8 cellular contexts compared by ENCODE assay signal in the genomic region with DNA sequence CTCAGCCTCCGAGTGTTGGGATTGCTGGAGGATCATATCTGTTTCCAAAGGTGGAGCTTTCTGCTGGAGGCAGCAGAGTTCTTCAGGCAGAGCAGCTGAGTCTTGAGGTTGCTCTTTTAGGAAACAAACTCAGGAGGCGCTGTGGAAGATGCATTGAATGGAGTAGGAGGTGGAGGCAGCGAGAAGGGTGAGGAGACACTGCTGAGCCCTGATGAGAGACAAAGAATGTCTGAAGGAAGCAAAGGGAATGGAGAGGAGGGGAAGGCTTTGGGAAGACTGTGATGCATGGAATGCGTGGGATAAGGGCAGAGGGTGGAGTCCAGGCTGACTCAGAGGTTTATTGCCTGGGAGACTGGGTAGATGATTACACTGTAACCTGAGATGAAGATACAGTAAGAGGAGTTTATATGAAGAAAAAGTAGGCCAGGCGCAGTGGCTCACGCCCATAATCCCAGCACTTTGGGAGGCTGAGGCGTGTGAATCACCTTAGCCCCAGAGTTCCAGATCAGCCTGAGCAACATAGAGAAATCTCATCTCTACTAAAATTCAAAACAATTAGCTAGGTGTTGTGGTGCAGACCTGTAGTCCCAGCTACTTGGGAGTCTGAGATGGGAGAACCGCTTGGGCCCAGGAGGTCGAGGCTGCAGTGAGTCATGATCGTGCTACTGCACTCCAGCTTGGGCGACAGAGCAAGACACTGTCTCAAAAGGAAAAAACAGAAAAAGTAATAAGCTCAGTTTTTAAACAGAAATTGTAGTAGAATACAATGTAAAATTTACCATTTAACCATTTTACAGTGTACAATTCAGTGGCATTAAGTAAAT. TPM values are rescaled to one million over a fixed set of nuclear protein-coding genes. Genes with fewer than 3 reads are reported as not detected.
DNase-seq lines count a peak whose midpoint lies in the region; ATAC-seq and TF ChIP-seq lines count a peak whose summit lies in the region.

No MANE protein-coding gene starts in this region.

- H3K9me3 ChIP-seq in HEK293 (ENCODE audit: control insufficient read depth, insufficient read depth, low read depth, low read length) = no peaks in the 10 kb centered on the region
- H3K9me3 ChIP-seq in NT2/D1 (ENCODE audit: insufficient read depth, low read length) = peaks cover 5% of the 10 kb centered on the region; the same call in 1 of the 2 replicates
- H3K9me3 ChIP-seq in ovary = no peaks in the 10 kb centered on the region

- TF ChIP-seq CTCF in HEK293 (tag by site-specific recombination; IDR thresholded peaks at IDR 0.05) (peak; percentile 87), epithelial cell of esophagus (IDR thresholded peaks at IDR 0.05; ENCODE audit: insufficient read depth, low read depth, low read length, missing control alignments) (peak; percentile 35), ovary (IDR thresholded peaks at IDR 0.05) (no peak)

- H3K27ac ChIP-seq in HEK293 (ENCODE audit: extremely low read depth, low read depth, low read length) (peak overlapping the region; percentile 60), ovary (peak overlapping the region in 1 of 2 donors; percentile 47)

- H3K36me3 ChIP-seq in HEK293 (ENCODE audit: control insufficient read depth in 2 of 2, insufficient read depth in 1 of 2, low read length in 2 of 2) = no peaks in the 10 kb centered on the region
- no peaks in the 10 kb centered on the region for H3K36me3 ChIP-seq in NT2/D1 (ENCODE audit: insufficient read depth, insufficient read length, low read length)
- H3K36me3 ChIP-seq in ovary = no peaks in the 10 kb centered on the region

- no peaks in the 10 kb centered on the region for H3K9me3 Mint-ChIP-seq in activated CD4-positive, alpha-beta T cell treated with anti-CD3 and anti-CD28 coated beads, Interleukin-2, amount 10 ng/mL, durations not matched to agents 7 days and 5 days

- peak overlapping the region; percentile 24 for H3K4me3 ChIP-seq in HEK293 (ENCODE audit: low read depth, low read length)
- no peak overlapping the region for H3K4me3 ChIP-seq in NT2/D1 (ENCODE audit: insufficient read length, low read depth)
- no peak overlapping the region for H3K4me3 ChIP-seq in epithelial cell of esophagus (ENCODE audit: low read length)
- no peak overlapping the region for H3K4me3 ChIP-seq in ovary

- no peaks in the 10 kb centered on the region for H3K27me3 ChIP-seq in NT2/D1 (ENCODE audit: insufficient read depth, insufficient read length)
- H3K27me3 ChIP-seq in ovary = no peaks in the 10 kb centered on the region

- peak; percentile 87 for DNase-seq in NT2/D1 (ENCODE audit: low read depth, low spot score)
- peak; percentile 98 for DNase-seq in epithelial cell of esophagus (ENCODE audit: low read depth)
- peak in 4 of 5 donors; percentile 56 to 70 (median 63) for DNase-seq in ovary
- DNase-seq in activated CD4-positive, alpha-beta T cell treated with anti-CD3 and anti-CD28 coated beads, Interleukin-2, amount 10 ng/mL, durations not matched to agents 7 days and 5 days = no peak
- DNase-seq in SKM-1 (lab: John Stamatoyannopoulos, UW; ENCODE audit: unreplicated experiment) = no peak
- DNase-seq in cerebellum (ENCODE audit: low spot score) = no peak

- CTCF ChIA-PET in HEK293 (lab: Yijun Ruan, JAX) = interaction anchor here (0.6 to 2.5 kb wide), 15 partner anchors 10 to 96 kb away, joined by 3 to 16 read pairs (median 4); partner anchors contain the start of genes KCTD13 and TMEM219
- CTCF ChIA-PET in activated CD4-positive, alpha-beta T cell treated with anti-CD3 and anti-CD28 coated beads, Interleukin-2, amount 10 ng/mL, durations not matched to agents 7 days and 5 days (lab: Charles Lee) = interaction anchor here (0.6 kb wide), 1 partner anchor 193 kb away, joined by 3 read pairs; no protein-coding TSS in a partner anchor

- no peak for TF ChIP-seq EP300 in ovary (IDR thresholded peaks at IDR 0.05)

- 13 to 16% (median 15%) methylated on average over 11 of the region's 11 CpGs for WGBS in ovary, 3 donors

- H3K9ac ChIP-seq in NT2/D1 (ENCODE audit: insufficient read length, low read depth) = peak overlapping the region; percentile 38

- no peak for ATAC-seq in GM19328 (IDR thresholded peaks at IDR 0.05; ENCODE audit: unreplicated experiment)

- TF ChIP-seq POLR2A in ovary (IDR thresholded peaks at IDR 0.05) = no peak

- peaks cover 7% of the 10 kb centered on the region; the same call in 1 of the 2 replicates for H3K4me1 ChIP-seq in HEK293 (ENCODE audit: control insufficient read depth, insufficient read depth, low read length)
- no peaks in the 10 kb centered on the region for H3K4me1 ChIP-seq in NT2/D1 (ENCODE audit: insufficient read depth, insufficient read length)
- peaks cover 6% of the 10 kb centered on the region for H3K4me1 ChIP-seq in ovary (ENCODE audit: insufficient read depth)

- no peaks in the 10 kb centered on the region for H3K36me3 Mint-ChIP-seq in activated CD4-positive, alpha-beta T cell treated with anti-CD3 and anti-CD28 coated beads, Interleukin-2, amount 10 ng/mL, durations not matched to agents 7 days and 5 days (ENCODE audit: low read depth)

- no peak overlapping the region for H3K27ac Mint-ChIP-seq in activated CD4-positive, alpha-beta T cell treated with anti-CD3 and anti-CD28 coated beads, Interleukin-2, amount 10 ng/mL, durations not matched to agents 7 days and 5 days

- H3K27me3 Mint-ChIP-seq in activated CD4-positive, alpha-beta T cell treated with anti-CD3 and anti-CD28 coated beads, Interleukin-2, amount 10 ng/mL, durations not matched to agents 7 days and 5 days = peaks cover 4% of the 10 kb centered on the region

- no peak overlapping the region for H3K4me3 Mint-ChIP-seq in activated CD4-positive, alpha-beta T cell treated with anti-CD3 and anti-CD28 coated beads, Interleukin-2, amount 10 ng/mL, durations not matched to agents 7 days and 5 days

- H3K4me1 Mint-ChIP-seq in activated CD4-positive, alpha-beta T cell treated with anti-CD3 and anti-CD28 coated beads, Interleukin-2, amount 10 ng/mL, durations not matched to agents 7 days and 5 days = peaks cover 3% of the 10 kb centered on the region

- POLR2A ChIA-PET in HEK293 (lab: Yijun Ruan, JAX) = interaction anchor here (0.7 to 3.2 kb wide), 10 partner anchors 17 to 136 kb away, joined by 3 to 24 read pairs (median 4); partner anchors contain the start of genes HIRIP3, KCTD13, TAOK2 and TMEM219
- POLR2A ChIA-PET in activated CD4-positive, alpha-beta T cell treated with anti-CD3 and anti-CD28 coated beads, Interleukin-2, amount 10 ng/mL, durations not matched to agents 7 days and 5 days (lab: Charles Lee) = interaction anchor here (0.6 to 1.1 kb wide), 2 partner anchors 18 to 127 kb away, joined by 3 read pairs; partner anchors contain the start of gene TMEM219

- intact Hi-C loops in ovary (cut with DNase I) = no loop called here

TF ChIP-seq in HEK293, 187 proteins besides CTCF, POLR2A, EP300 and RAD21 (continues in another document):
- TF ChIP-seq, protein P1, sequence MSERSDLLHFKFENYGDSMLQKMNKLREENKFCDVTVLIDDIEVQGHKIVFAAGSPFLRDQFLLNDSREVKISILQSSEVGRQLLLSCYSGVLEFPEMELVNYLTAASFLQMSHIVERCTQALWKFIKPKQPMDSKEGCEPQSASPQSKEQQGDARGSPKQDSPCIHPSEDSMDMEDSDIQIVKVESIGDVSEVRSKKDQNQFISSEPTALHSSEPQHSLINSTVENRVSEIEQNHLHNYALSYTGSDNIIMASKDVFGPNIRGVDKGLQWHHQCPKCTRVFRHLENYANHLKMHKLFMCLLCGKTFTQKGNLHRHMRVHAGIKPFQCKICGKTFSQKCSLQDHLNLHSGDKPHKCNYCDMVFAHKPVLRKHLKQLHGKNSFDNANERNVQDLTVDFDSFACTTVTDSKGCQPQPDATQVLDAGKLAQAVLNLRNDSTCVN (tag by site-specific recombination; optimal IDR thresholded peaks at IDR 0.05) = peak; percentile 17
- TF ChIP-seq ZEB2 (tag by site-specific recombination; IDR thresholded peaks at IDR 0.05) (peak; percentile 99), ZNF335 (tag by site-specific recombination; conservative IDR thresholded peaks at IDR 0.05) (no peak), SETDB1 (IDR thresholded peaks at IDR 0.05; ENCODE audit: insufficient read length, low read length) (peak; percentile 31), ZNF354C (tag by site-specific recombination; IDR thresholded peaks at IDR 0.05; ENCODE audit: borderline replicate concordance, low read depth) (no peak), HOXD13 (CRISPR knock-in tag; IDR thresholded peaks at IDR 0.05; ENCODE audit: borderline replicate concordance) (peak; percentile 80; the same call in 1 of the 2 replicates), MYNN (tag by site-specific recombination; IDR thresholded peaks at IDR 0.05; ENCODE audit: borderline replicate concordance) (no peak), TCF7L2 (IDR thresholded peaks at IDR 0.05; ENCODE audit: borderline replicate concordance, low read depth, low read length) (no peak), ZNF146 (tag by site-specific recombination; IDR thresholded peaks at IDR 0.05) (no peak), ZNF514 (tag by site-specific recombination; IDR thresholded peaks at IDR 0.05) (no peak)

RNA-seq across cellular contexts. Expression of gene TMEM219, which starts 17.8 kb away (rescaled TPM):
- 100 to 1,000 TPM in 3 of 7 donors, 10 to 100 TPM in 4; 81.3 to 143 (median 87.4) TPM for total RNA-seq in ovary
- 100 to 1,000 TPM in 1 of 2 donors, 10 to 100 TPM in 1; 84.1 to 124 TPM for polyA plus RNA-seq in ovary
- 10 to 100 TPM; 57.8 to 60.5 TPM for total RNA-seq in activated CD4-positive, alpha-beta T cell treated with anti-CD3 and anti-CD28 coated beads, Interleukin-2, amount 10 ng/mL, durations not matched to agents 7 days and 5 days
- total RNA-seq in cerebellum = 19.1 TPM

RNA-seq across cellular contexts. Expression of gene KCTD13, which starts 18.0 kb away (rescaled TPM):
- total RNA-seq in ovary = 10 to 100 TPM; 18.4 to 36.8 (median 25.5) TPM
- 10 to 100 TPM in 1 of 2 donors, 1 to 10 TPM in 1; 7.0 to 16.3 TPM for polyA plus RNA-seq in ovary
- total RNA-seq in activated CD4-positive, alpha-beta T cell treated with anti-CD3 and anti-CD28 coated beads, Interleukin-2, amount 10 ng/mL, durations not matched to agents 7 days and 5 days = 10 to 100 TPM; 28.4 to 36.1 TPM
- 20.3 TPM for total RNA-seq in cerebellum

RNA-seq across cellular contexts. Expression of gene TAOK2, which starts 29.6 kb away (rescaled TPM):
- 10 to 100 TPM; 24.8 to 54.0 (median 43.9) TPM for total RNA-seq in ovary
- 10 to 100 TPM; 19.4 to 33.2 TPM for polyA plus RNA-seq in ovary
- total RNA-seq in activated CD4-positive, alpha-beta T cell treated with anti-CD3 and anti-CD28 coated beads, Interleukin-2, amount 10 ng/mL, durations not matched to agents 7 days and 5 days = 10 to 100 TPM; 47.7 to 48.8 TPM
- 36.0 TPM for total RNA-seq in cerebellum

RNA-seq across cellular contexts. Expression of gene ASPHD1, which starts 43.8 kb away (rescaled TPM):
- total RNA-seq in ovary = 1 to 10 TPM in 5 of 7 donors, under 1 TPM in 1, not detected in 1; 0.53 to 7.8 (median 1.6) TPM
- 1 to 10 TPM in 1 of 2 donors, under 1 TPM in 1; 0.38 to 1.1 TPM for polyA plus RNA-seq in ovary
- not detected for total RNA-seq in activated CD4-positive, alpha-beta T cell treated with anti-CD3 and anti-CD28 coated beads, Interleukin-2, amount 10 ng/mL, durations not matched to agents 7 days and 5 days
- 5.0 TPM for total RNA-seq in cerebellum

RNA-seq across cellular contexts. Expression of gene SEZ6L2, which starts 44.7 kb away (rescaled TPM):
- total RNA-seq in ovary = 10 to 100 TPM in 1 of 7 donors, 1 to 10 TPM in 5, under 1 TPM in 1; 0.73 to 13.3 (median 3.1) TPM
- 1 to 10 TPM; 2.9 to 5.1 TPM for polyA plus RNA-seq in ovary
- not detected for total RNA-seq in activated CD4-positive, alpha-beta T cell treated with anti-CD3 and anti-CD28 coated beads, Interleukin-2, amount 10 ng/mL, durations not matched to agents 7 days and 5 days
- 26.0 TPM for total RNA-seq in cerebellum

Comparison
In these comparisons a context has a peak if more than half of its experiments do, and no peak if none do; other contexts are left out.
1. CTCF ChIP-seq: peak in HEK293 (single experiment) and epithelial cell of esophagus (single experiment); none in ovary (0 of 3).
2. DNase-seq: peak in NT2/D1 (single experiment), epithelial cell of esophagus (single experiment) and ovary (4 of 5); none in activated CD4-positive, alpha-beta T cell treated with anti-CD3 and anti-CD28 coated beads, Interleukin-2, amount 10 ng/mL, durations not matched to agents 7 days and 5 days (single experiment), SKM-1 (single experiment) and cerebellum (single experiment).